ENCODE assay signal across 8 cellular contexts in genomic region chr5:56415356-56415765, GRCh38.
DNase-seq lines count a peak whose midpoint lies in the region; ATAC-seq and TF ChIP-seq lines count a peak whose summit lies in the region.

No MANE protein-coding gene starts in this region.

- no peak overlapping the region for H3K4me3 ChIP-seq in CD4-positive, CD25-positive, alpha-beta regulatory T cell (ENCODE audit: low read depth, low read length)
- no peak overlapping the region for H3K4me3 ChIP-seq in prostate gland

- TF ChIP-seq CTCF in mesothelial cell of epicardium (IDR thresholded peaks at IDR 0.05; ENCODE audit: unreplicated experiment) (no peak), prostate gland (IDR thresholded peaks at IDR 0.05) (no peak)

- H3K27me3 Mint-ChIP-seq in CD4-positive, CD25-positive, alpha-beta regulatory T cell = peaks cover 5% of the 10 kb centered on the region
- no peaks in the 10 kb centered on the region for H3K27me3 Mint-ChIP-seq in mesothelial cell of epicardium (ENCODE audit: low read depth)

- peaks cover 7 to 18% of the 10 kb centered on the region in 2 experiments for H3K9me3 ChIP-seq in CD4-positive, CD25-positive, alpha-beta regulatory T cell (ENCODE audit: control insufficient read depth in 2 of 2, low read length in 2 of 2)
- no peaks in the 10 kb centered on the region for H3K9me3 ChIP-seq in prostate gland

- peak overlapping the region in 1 of 4 donors; percentile 49 for H3K4me3 Mint-ChIP-seq in CD4-positive, CD25-positive, alpha-beta regulatory T cell
- H3K4me3 Mint-ChIP-seq in mesothelial cell of epicardium = no peak overlapping the region

- H3K36me3 ChIP-seq in CD4-positive, CD25-positive, alpha-beta regulatory T cell (ENCODE audit: control insufficient read depth, insufficient read depth, low read length) = no peaks in the 10 kb centered on the region
- no peaks in the 10 kb centered on the region for H3K36me3 ChIP-seq in prostate gland

- peak in 1 of 3 donors; percentile 18 for DNase-seq in CD4-positive, CD25-positive, alpha-beta regulatory T cell
- peak; percentile 23 for DNase-seq in astrocyte of the hippocampus (ENCODE audit: low read depth, low spot score)
- DNase-seq in mesothelial cell of epicardium (ENCODE audit: low spot score in 2 of 2, unreplicated experiment in 2 of 2) = no peak
- no peak for DNase-seq in SHP77 (lab: John Stamatoyannopoulos, UW)
- DNase-seq in prostate gland (ENCODE audit: low spot score) = no peak
- no peak for DNase-seq in NCI-H510A treated with DMSO at 0.1 percent for 48 hours (lab: John Stamatoyannopoulos, UW)

- peaks cover 2 to 22% (median 5%) of the 10 kb centered on the region in 7 donors for H3K9me3 Mint-ChIP-seq in CD4-positive, CD25-positive, alpha-beta regulatory T cell
- H3K9me3 Mint-ChIP-seq in mesothelial cell of epicardium = peaks cover 29% of the 10 kb centered on the region

- WGBS in prostate gland = 78% methylated on average over 3 of the region's 3 CpGs

- H3K36me3 Mint-ChIP-seq in CD4-positive, CD25-positive, alpha-beta regulatory T cell = no peaks in the 10 kb centered on the region
- peaks cover 17% of the 10 kb centered on the region for H3K36me3 Mint-ChIP-seq in mesothelial cell of epicardium

- peak; percentile 53 to 57 for ATAC-seq in CD4-positive, CD25-positive, alpha-beta regulatory T cell (ENCODE audit: low read depth in 2 of 2)
- peak; percentile 93 for ATAC-seq in GM19467 (IDR thresholded peaks at IDR 0.05; ENCODE audit: unreplicated experiment)
- ATAC-seq in HG03520 (IDR thresholded peaks at IDR 0.05; ENCODE audit: unreplicated experiment) = peak; percentile 92

- no peak for TF ChIP-seq POLR2A in prostate gland (IDR thresholded peaks at IDR 0.05)

- H3K4me1 Mint-ChIP-seq in CD4-positive, CD25-positive, alpha-beta regulatory T cell = peaks cover 13 to 33% (median 27%) of the 10 kb centered on the region in 4 donors
- peaks cover 51% of the 10 kb centered on the region for H3K4me1 Mint-ChIP-seq in mesothelial cell of epicardium

- H3K27ac Mint-ChIP-seq in CD4-positive, CD25-positive, alpha-beta regulatory T cell = peak overlapping the region in 2 of 3 donors; percentile 16 to 52
- peak overlapping the region; percentile 84 for H3K27ac Mint-ChIP-seq in mesothelial cell of epicardium

- no peaks in the 10 kb centered on the region for H3K27me3 ChIP-seq in CD4-positive, CD25-positive, alpha-beta regulatory T cell (ENCODE audit: control insufficient read depth, insufficient read depth, low read length)
- H3K27me3 ChIP-seq in prostate gland (replicated peaks; ENCODE audit: insufficient read depth) = no peaks in the 10 kb centered on the region

- H3K4me1 ChIP-seq in CD4-positive, CD25-positive, alpha-beta regulatory T cell (ENCODE audit: control insufficient read depth, insufficient read depth, low read length, poor library complexity, severe bottlenecking) = peaks cover 9% of the 10 kb centered on the region
- no peaks in the 10 kb centered on the region for H3K4me1 ChIP-seq in prostate gland (replicated peaks)

- no peak overlapping the region for H3K27ac ChIP-seq in CD4-positive, CD25-positive, alpha-beta regulatory T cell (ENCODE audit: insufficient read depth, low read length, poor library complexity, severe bottlenecking)
- H3K27ac ChIP-seq in prostate gland = no peak overlapping the region

- intact Hi-C loops in prostate gland (cut with DNase I) = no loop called here
